9 cellular contexts compared by ENCODE assay signal in the genomic region with DNA sequence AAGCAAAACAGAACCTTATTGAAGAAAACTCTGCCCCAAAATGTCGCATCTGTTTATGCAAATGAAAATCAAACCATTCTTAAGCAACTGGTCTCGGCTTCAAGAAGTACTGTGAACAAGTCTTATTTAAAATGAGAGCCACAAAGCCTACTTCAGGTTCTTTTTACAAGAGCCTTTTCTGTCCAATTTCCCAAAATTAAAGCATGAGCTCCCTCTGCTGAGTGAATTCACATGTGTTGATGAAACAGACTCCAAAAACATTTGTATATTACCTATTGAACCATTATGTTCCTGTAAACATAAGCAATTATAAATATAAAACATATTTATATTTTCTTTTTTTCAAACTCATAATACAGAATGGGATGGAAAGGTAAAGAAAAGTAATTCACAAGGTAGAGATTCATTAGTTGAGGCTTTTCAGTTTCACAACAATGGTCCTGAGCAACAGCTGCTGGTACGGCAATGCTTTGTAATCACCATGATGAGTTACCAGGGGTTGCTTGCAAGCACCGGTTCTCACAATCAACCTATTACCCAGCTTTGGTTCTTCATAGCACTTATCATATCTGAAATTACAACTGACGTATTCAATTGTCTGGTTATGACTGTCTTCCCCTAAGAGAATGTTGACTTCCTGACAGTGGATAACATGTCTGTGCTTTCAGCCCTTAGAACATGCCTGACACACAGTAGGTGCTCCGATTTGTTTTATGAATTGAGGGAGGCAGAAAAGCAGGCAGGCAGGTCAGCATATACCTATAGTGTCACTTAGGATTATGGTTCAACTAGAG.
A peak's percentile ranks its signal among the peaks of the same experiment; 100 is the strongest.
DNase-seq lines count a peak whose midpoint lies in the region; ATAC-seq and TF ChIP-seq lines count a peak whose summit lies in the region.
"Had no signal": no experiment of that assay in that cellular context is flagged by ENCODE, and none has a peak within 500 bp of the region (broad histone marks: within the 10 kb centered on the region; RNA-seq: fewer than 3 reads in every experiment).

No MANE protein-coding gene starts in this region.

- CTCF ChIA-PET in activated naive CD4-positive, alpha-beta T cell treated with anti-CD3 and anti-CD28 coated beads for 36 hours (lab: Charles Lee), result interaction anchor here (0.5 to 2.3 kb wide), 17 partner anchors 10 to 728 kb away, joined by 3 to 14 read pairs (median 3); a partner anchor contains a TSS
- CTCF ChIA-PET in SK-N-SH (lab: Yijun Ruan, JAX), result interaction anchor here (0.8 to 12.5 kb wide), 30 partner anchors 9 to 738 kb away, joined by 3 to 230 read pairs (median 5); a partner anchor contains a TSS

- H3K36me3 Mint-ChIP-seq in activated naive CD4-positive, alpha-beta T cell treated with anti-CD3 and anti-CD28 coated beads for 36 hours (ENCODE audit: low read depth), result no peaks in the 10 kb centered on the region

- 38% methylated on average over 6 of the region's 6 CpGs for WGBS in SK-N-SH (ENCODE audit: low lambda C conversion rate)

- TF ChIP-seq RAD21 in SK-N-SH (IDR thresholded peaks at IDR 0.05; ENCODE audit: low read length), result peak; percentile 93

- H3K9me3 Mint-ChIP-seq in activated naive CD4-positive, alpha-beta T cell treated with anti-CD3 and anti-CD28 coated beads for 36 hours, result no peaks in the 10 kb centered on the region

- peaks cover 1% of the 10 kb centered on the region for H3K27me3 Mint-ChIP-seq in activated naive CD4-positive, alpha-beta T cell treated with anti-CD3 and anti-CD28 coated beads for 36 hours (ENCODE audit: low read depth)

- H3K27ac ChIP-seq in SK-N-SH (ENCODE audit: low read depth in 2 of 2, low read length in 1 of 2), result no peak overlapping the region
- H3K27ac ChIP-seq: epithelial cell of prostate had no signal

- H3K4me1 ChIP-seq in SK-N-SH (ENCODE audit: control insufficient read depth in 1 of 2, insufficient read depth in 2 of 2, low read depth in 1 of 2, low read length in 1 of 2), result no peaks in the 10 kb centered on the region; a peak in 2 of 4 replicates

- H2AFZ ChIP-seq in SK-N-SH (ENCODE audit: low read depth), result no peak overlapping the region

- no peak overlapping the region for H3K4me3 ChIP-seq in SK-N-SH (ENCODE audit: low read depth in 2 of 2, low read length in 1 of 2)

- no peaks in the 10 kb centered on the region for H3F3A ChIP-seq in SK-N-SH (replicated peaks; ENCODE audit: insufficient read depth)

- H3K36me3 ChIP-seq in SK-N-SH (replicated peaks in 1 of 2; ENCODE audit: control insufficient read depth in 1 of 2, insufficient read depth in 2 of 2, low read length in 1 of 2), result no peaks in the 10 kb centered on the region

- H3K4me2 ChIP-seq in SK-N-SH, result no peak overlapping the region

- TF ChIP-seq EP300 in SK-N-SH (IDR thresholded peaks at IDR 0.05; ENCODE audit: borderline replicate concordance in 1 of 2, low read depth in 1 of 2, low read length in 1 of 2), result no peak

- ATAC-seq in HG03196 (IDR thresholded peaks at IDR 0.05; ENCODE audit: unreplicated experiment), result no peak

- POLR2A ChIA-PET in SK-N-SH (lab: Yijun Ruan, JAX), result no interaction called here

- intact Hi-C loops in activated naive CD4-positive, alpha-beta T cell treated with anti-CD3 and anti-CD28 coated beads for 36 hours (cut with micrococcal nuclease), result loop anchor here (1.0 to 5.0 kb wide), 14 partner anchors 10 to 723 kb away; a partner anchor contains a TSS

- no peaks in the 10 kb centered on the region for H3K9me2 ChIP-seq in SK-N-SH

- H3K4me3 Mint-ChIP-seq in activated naive CD4-positive, alpha-beta T cell treated with anti-CD3 and anti-CD28 coated beads for 36 hours, result peak overlapping the region; percentile 19

- no peaks in the 10 kb centered on the region for H4K20me1 ChIP-seq in SK-N-SH (ENCODE audit: insufficient read depth)

- H3K79me2 ChIP-seq in SK-N-SH (ENCODE audit: insufficient read depth), result no peaks in the 10 kb centered on the region

- no peaks in the 10 kb centered on the region for H3K9me3 ChIP-seq in SK-N-SH

- H3K4me1 Mint-ChIP-seq in activated naive CD4-positive, alpha-beta T cell treated with anti-CD3 and anti-CD28 coated beads for 36 hours (ENCODE audit: low read depth), result peaks cover 55% of the 10 kb centered on the region

- peak overlapping the region; percentile 83 for H3K27ac Mint-ChIP-seq in activated naive CD4-positive, alpha-beta T cell treated with anti-CD3 and anti-CD28 coated beads for 36 hours

- H3K27me3 ChIP-seq in SK-N-SH (ENCODE audit: insufficient read depth), result no peaks in the 10 kb centered on the region

- H3K9ac ChIP-seq in SK-N-SH, result no peak overlapping the region

- TF ChIP-seq CTCF in SK-N-SH (IDR thresholded peaks at IDR 0.05), result peak; percentile 75

- peak; percentile 68 for DNase-seq in activated naive CD4-positive, alpha-beta T cell treated with anti-CD3 and anti-CD28 coated beads for 36 hours
- no peak for DNase-seq in activated naive CD4-positive, alpha-beta T cell (lab: John Stamatoyannopoulos, UW)
- DNase-seq in LoVo (ENCODE audit: low spot score), result peak; percentile 57
- peak; percentile 15 for DNase-seq in SK-N-SH
- peak; percentile 78 for DNase-seq in dermis blood vessel endothelial cell
- DNase-seq in middle frontal gyrus (ENCODE audit: extremely low spot score, low spot score), result peak; percentile 54
- DNase-seq in effector CD8-positive, alpha-beta T cell (lab: John Stamatoyannopoulos, UW), result no peak

TF ChIP-seq in SK-N-SH, 30 proteins besides CTCF, POLR2A, EP300 and RAD21:
- TF ChIP-seq SMC3 (IDR thresholded peaks at IDR 0.05; ENCODE audit: low read depth, low read length), result peak; percentile 91
- TF ChIP-seq FOXM1 (IDR thresholded peaks at IDR 0.05; ENCODE audit: low read depth), result no peak

Comparison
In these comparisons a context has a peak if more than half of its experiments do, and no peak if none do; other contexts are left out.
1. DNase-seq: peak in activated naive CD4-positive, alpha-beta T cell treated with anti-CD3 and anti-CD28 coated beads for 36 hours (single experiment), LoVo (single experiment), SK-N-SH (single experiment), dermis blood vessel endothelial cell (single experiment) and middle frontal gyrus (single experiment); none in activated naive CD4-positive, alpha-beta T cell (0 of 4) and effector CD8-positive, alpha-beta T cell (single experiment).